In the genomic region with DNA sequence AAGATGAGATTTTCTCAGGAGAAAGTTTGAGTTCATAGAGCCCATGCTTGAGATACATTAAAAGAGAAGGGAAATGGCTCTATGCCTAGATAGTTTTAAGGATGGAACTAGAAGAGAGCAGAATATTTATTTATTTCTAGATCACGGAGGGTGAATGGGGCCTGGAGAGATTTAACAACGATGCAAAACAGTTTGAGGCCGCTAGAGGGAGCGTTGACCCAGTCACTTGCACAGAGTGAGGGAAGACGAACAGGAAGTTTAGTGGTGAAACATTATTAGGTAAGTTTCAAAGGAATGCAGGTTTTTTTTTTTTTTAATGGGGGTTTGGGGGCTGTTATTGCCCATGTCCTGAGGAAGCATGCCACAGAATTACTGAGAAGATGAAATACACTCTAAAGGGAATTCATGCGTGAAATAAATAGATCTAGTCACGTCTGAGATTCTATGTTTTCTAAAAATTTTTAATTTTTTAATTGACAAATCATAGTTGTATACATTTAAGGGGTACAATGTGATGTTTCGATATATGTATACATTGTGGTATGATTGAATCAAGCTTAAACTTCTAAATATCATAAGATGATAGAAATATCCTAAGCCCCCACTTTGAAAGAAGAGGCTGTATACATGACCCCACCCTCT, we compare ENCODE assay signal across 8 cellular contexts. TPM values are rescaled to one million over a fixed set of nuclear protein-coding genes. Genes with fewer than 3 reads are reported as not detected.
DNase-seq lines count a peak whose midpoint lies in the region; ATAC-seq lines count a peak whose summit lies in the region.

No MANE protein-coding gene starts in this region.

- H3K27ac ChIP-seq in aorta (ENCODE audit: low read depth in 1 of 2, low read length in 2 of 2), result no peak overlapping the region

- no peaks in the 10 kb centered on the region for H3K27me3 ChIP-seq in aorta (ENCODE audit: control insufficient read depth in 1 of 2, insufficient read depth in 2 of 2, low read length in 1 of 2)

- ATAC-seq in GM21526 (IDR thresholded peaks at IDR 0.05; ENCODE audit: low FRiP score, unreplicated experiment) (peak; percentile 94), aorta (ENCODE audit: low FRiP score) (peak; percentile 81)

- intact Hi-C loops in posterior cingulate gyrus (cut with DNase I) (loop anchor here (1.0 kb wide), 1 partner anchor 23 kb away; no protein-coding TSS in a partner anchor), aorta (cut with DNase I) (no loop called here)

- 20 to 24% methylated on average over 8 of the region's 8 CpGs for WGBS in aorta, 2 donors

- H3K4me1 ChIP-seq in aorta (ENCODE audit: control insufficient read depth in 1 of 2, insufficient read depth in 2 of 2, low read length in 2 of 2), result no peaks in the 10 kb centered on the region

- peak; percentile 77 for DNase-seq in ELF-1 (ENCODE audit: low read depth, low spot score)
- DNase-seq in HUDEP-2 (lab: John Stamatoyannopoulos, UW; ENCODE audit: unreplicated experiment in 76 of 76), result peak in 41 of 76 experiments; percentile 3 to 67 (median 22)
- peak; percentile 92 for DNase-seq in SIG-M5 treated with dmso at 0.1 percent for 504 hours (lab: John Stamatoyannopoulos, UW; ENCODE audit: unreplicated experiment)
- DNase-seq in activated effector memory CD4-positive, alpha-beta T cell treated with Interleukin-2 at 50 U/mL for 16 hours, result peak; percentile 49
- DNase-seq in glomerular endothelial cell (ENCODE audit: extremely low read depth, low read depth, low spot score), result peak; percentile 12
- DNase-seq in posterior cingulate gyrus, result peak in 6 of 10 donors; percentile 48 to 85 (median 64)
- peak; percentile 68 to 83 for DNase-seq in aorta

- no peaks in the 10 kb centered on the region for H3K9me3 ChIP-seq in aorta (ENCODE audit: control insufficient read depth, low read length)

- H3K36me3 ChIP-seq in aorta (ENCODE audit: control insufficient read depth in 1 of 2, insufficient read depth in 2 of 2, low read length in 1 of 2), result no peaks in the 10 kb centered on the region

- no peak overlapping the region for H3K4me3 ChIP-seq in aorta (ENCODE audit: low read length in 2 of 2)

RNA-seq across cellular contexts. Expression of gene PPP1R1A, which starts 14.8 kb away (rescaled TPM):
- total RNA-seq in glomerular endothelial cell (0.15 TPM in 1 of 2 replicates, not detected in the other), aorta (10 to 100 TPM in 1 of 2 donors, 1 to 10 TPM in 1; 9.0 to 13.6 TPM)
- polyA plus RNA-seq in aorta, result 10 to 100 TPM in 1 of 2 donors, 1 to 10 TPM in 1; 4.7 to 15.8 TPM

RNA-seq across cellular contexts. Expression of gene LACRT, which starts 31.4 kb away (rescaled TPM):
- total RNA-seq in glomerular endothelial cell (not detected in 2 replicates), aorta (not detected)
- polyA plus RNA-seq in aorta, result not detected

RNA-seq across cellular contexts. Expression of gene DCD, which starts 44.9 kb away (rescaled TPM):
- total RNA-seq in glomerular endothelial cell (not detected in 2 replicates), aorta (not detected)
- polyA plus RNA-seq in aorta, result not detected

RNA-seq across cellular contexts. Expression of gene PDE1B, which starts 53.9 kb away (rescaled TPM):
- not detected in 2 replicates for total RNA-seq in glomerular endothelial cell
- total RNA-seq in aorta, result 10 to 100 TPM; 23.1 to 63.4 TPM
- 10 to 100 TPM in 1 of 2 donors, 1 to 10 TPM in 1; 6.6 to 38.6 TPM for polyA plus RNA-seq in aorta

Comparison
In these comparisons a context has a peak if more than half of its experiments do, and no peak if none do; other contexts are left out.
1. DNase-seq: peak in every context shown above with its lines; median percentile 92 in SIG-M5 treated with dmso at 0.1 percent for 504 hours; 77 in ELF-1; 76 in aorta; 64 in posterior cingulate gyrus; 49 in activated effector memory CD4-positive, alpha-beta T cell treated with Interleukin-2 at 50 U/mL for 16 hours; 22 in HUDEP-2; 12 in glomerular endothelial cell.